24 cellular contexts compared by ENCODE assay signal in the genomic region with DNA sequence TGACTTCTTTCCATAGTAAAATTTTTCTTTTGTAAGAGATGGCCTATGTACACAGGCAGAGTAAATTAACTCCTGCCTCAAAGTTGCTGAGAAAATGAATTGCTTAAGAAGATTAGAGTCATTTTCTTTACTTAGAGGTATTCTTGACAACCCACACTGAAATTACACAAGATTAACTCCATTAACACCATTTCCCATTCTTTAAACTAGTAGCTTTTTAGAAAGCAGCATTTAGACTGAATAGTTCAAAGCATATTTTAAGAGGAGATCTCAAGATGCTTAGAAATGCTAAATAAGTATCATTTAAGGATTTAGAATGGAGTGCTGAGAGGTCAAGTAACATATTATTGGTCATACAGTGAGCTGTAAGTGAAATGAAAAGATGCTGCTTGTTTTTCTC. TPM values are rescaled to one million over a fixed set of nuclear protein-coding genes. Genes with fewer than 3 reads are reported as not detected.
DNase-seq lines count a peak whose midpoint lies in the region; ATAC-seq, FAIRE-seq and TF ChIP-seq lines count a peak whose summit lies in the region.
"Had no signal": no experiment of that assay in that cellular context is flagged by ENCODE, and none has a peak within 500 bp of the region (broad histone marks: within the 10 kb centered on the region; RNA-seq: fewer than 3 reads in every experiment).

No MANE protein-coding gene starts in this region.

- H3K4me2 ChIP-seq in HepG2 (ENCODE audit: low read depth, low read length) (no peak overlapping the region), neuronal stem cell (ENCODE audit: insufficient read depth, low read length, poor library complexity, severe bottlenecking) (no peak overlapping the region)
- H3K4me2 ChIP-seq: BLaER1 treated with 17β-estradiol and CSF1 and Interleukin-3, amounts not matched to agents 10 nM and 100 nM had no signal

- BruUV-seq in HepG2 (replicated peaks; lab: Mats Ljungman, UMichigan), result TSS peak; percentile 17

- H2AFZ ChIP-seq in HepG2 (ENCODE audit: low read length) (no peak overlapping the region), neuronal stem cell (ENCODE audit: low read length) (no peak overlapping the region)

- H4K91ac ChIP-seq in neuronal stem cell (ENCODE audit: low read depth, low read length, poor library complexity), result no peak overlapping the region

- H3K4me3 ChIP-seq in HepG2 (replicated peaks in 1 of 3; ENCODE audit: insufficient read depth in 1 of 3, low read depth in 2 of 3, low read length in 3 of 3), result no peak overlapping the region
- no peak overlapping the region for H3K4me3 ChIP-seq in right lobe of liver
- no peak overlapping the region for H3K4me3 ChIP-seq in ectodermal cell (ENCODE audit: insufficient read depth, low read depth, low read length)
- no peak overlapping the region for H3K4me3 ChIP-seq in neuronal stem cell (ENCODE audit: low read length in 2 of 2)
- H3K4me3 ChIP-seq: BLaER1 treated with 17β-estradiol and CSF1 and Interleukin-3, amounts not matched to agents 10 nM and 100 nM had no signal

- no peak overlapping the region for H2BK15ac ChIP-seq in neuronal stem cell (ENCODE audit: low read length)

- intact Hi-C loops in HepG2 (cut with micrococcal nuclease; ENCODE audit: unreplicated experiment) (no loop called here), right lobe of liver (cut with DNase I) (no loop called here)

- POLR2A ChIA-PET in HepG2 (lab: Yijun Ruan, JAX), result no interaction called here

- in situ Hi-C loops in HepG2 (cut with HindIII; ENCODE audit: extremely low pct_ligation_motif_present, low pct_unique_long_range_greater_than_20kb), result loop anchor here (10.0 kb wide), 1 partner anchor 218 kb away; no protein-coding TSS in a partner anchor

- H2BK12ac ChIP-seq in neuronal stem cell (ENCODE audit: low read length), result no peak overlapping the region

- H3K27me3 ChIP-seq in HepG2 (ENCODE audit: control insufficient read depth in 1 of 2, insufficient read depth in 2 of 2, low read length in 2 of 2) (no peaks in the 10 kb centered on the region), right lobe of liver (no peaks in the 10 kb centered on the region), ectodermal cell (ENCODE audit: control insufficient read depth, insufficient read depth, low read length, poor library complexity, severe bottlenecking) (no peaks in the 10 kb centered on the region), neuronal stem cell (ENCODE audit: control insufficient read depth in 3 of 3, insufficient read depth in 3 of 3, low read depth in 1 of 3, low read length in 3 of 3) (no peaks in the 10 kb centered on the region)
- H3K27me3 ChIP-seq: BE2C; BLaER1 treated with 17β-estradiol and CSF1 and Interleukin-3, amounts not matched to agents 10 nM and 100 nM had no signal

- FAIRE-seq in HepG2 (lab: Jason Lieb, UNC), result no peak
- no peak for FAIRE-seq in H54 (lab: Jason Lieb, UNC)
- FAIRE-seq: GM12891, GM18507, H1 had no signal

- H3K4me1 ChIP-seq in HepG2 (ENCODE audit: insufficient read depth, low read length), result no peaks in the 10 kb centered on the region
- H3K4me1 ChIP-seq in right lobe of liver, result no peaks in the 10 kb centered on the region
- H3K4me1 ChIP-seq in ectodermal cell (ENCODE audit: control insufficient read depth, insufficient read depth, low read length), result peaks cover 5% of the 10 kb centered on the region
- H3K4me1 ChIP-seq in neuronal stem cell (ENCODE audit: control insufficient read depth in 2 of 2, insufficient read depth in 1 of 2, low read depth in 1 of 2, low read length in 2 of 2), result peaks cover 0 to 3% of the 10 kb centered on the region in 2 donors
- H3K4me1 ChIP-seq: BE2C; BLaER1 treated with 17β-estradiol and CSF1 and Interleukin-3, amounts not matched to agents 10 nM and 100 nM had no signal

- H3K9ac ChIP-seq in HepG2 (ENCODE audit: insufficient read depth, low read depth, low read length) (no peak overlapping the region), neuronal stem cell (ENCODE audit: low read depth, low read length, poor library complexity) (no peak overlapping the region)
- H3K9ac ChIP-seq: BLaER1 treated with 17β-estradiol and CSF1 and Interleukin-3, amounts not matched to agents 10 nM and 100 nM had no signal

- no peak overlapping the region for H3K18ac ChIP-seq in neuronal stem cell (ENCODE audit: low read length)

- TF ChIP-seq POLR2A in HepG2 (IDR thresholded peaks at IDR 0.05; ENCODE audit: insufficient read depth in 1 of 2, low read depth in 2 of 2, low read length in 2 of 2) (no peak), right lobe of liver (IDR thresholded peaks at IDR 0.05) (no peak), H54 (IDR thresholded peaks at IDR 0.05; ENCODE audit: low read depth, low read length) (no peak)

- DNase-seq in HepG2 (ENCODE audit: low spot score) (no peak), right lobe of liver (no peak), neuronal stem cell (ENCODE audit: low spot score) (peak; percentile 4), islet precursor cell (no peak), H54 (ENCODE audit: insufficient read length, low spot score) (no peak), COR-L47 (lab: John Stamatoyannopoulos, UW) (no peak)
- DNase-seq: ACHN; AML-193; BE2C; Calu3; CD4-positive, alpha-beta T cell; CD8-positive, alpha-beta memory T cell; DMS53; DMS79 treated with DMSO at 0.1 percent for 48 hours; GF-D8; H9 had no signal

- H3K14ac ChIP-seq in neuronal stem cell (ENCODE audit: low read length), result no peak overlapping the region

- ATAC-seq in HepG2, result no peak
- ATAC-seq in right lobe of liver, result no peak
- no peak for ATAC-seq in HG02798 (IDR thresholded peaks at IDR 0.05; ENCODE audit: poor library complexity, unreplicated experiment)
- ATAC-seq: HCT116 had no signal

- no peak overlapping the region for H3K27ac ChIP-seq in HepG2 (ENCODE audit: extremely low read length, insufficient read depth, low read length)
- H3K27ac ChIP-seq in right lobe of liver, result no peak overlapping the region
- peak overlapping the region; percentile 45 for H3K27ac ChIP-seq in ectodermal cell (ENCODE audit: insufficient read depth, low read depth, low read length, poor library complexity, severe bottlenecking)
- no peak overlapping the region for H3K27ac ChIP-seq in neuronal stem cell (replicated peaks; ENCODE audit: low read length)
- H3K27ac ChIP-seq: 22Rv1; BLaER1 treated with 17β-estradiol and CSF1 and Interleukin-3, amounts not matched to agents 10 nM and 100 nM had no signal

- no peak for TF ChIP-seq RAD21 in HepG2 (CRISPR knock-in tag; IDR thresholded peaks at IDR 0.05)

- H3K4ac ChIP-seq in neuronal stem cell (ENCODE audit: low read length), result no peak overlapping the region

- TF ChIP-seq EP300 in HepG2 (IDR thresholded peaks at IDR 0.05; ENCODE audit: low read depth in 2 of 2, low read length in 2 of 2), result no peak
- no peak for TF ChIP-seq EP300 in HepG2 (CRISPR knock-in tag; IDR thresholded peaks at IDR 0.05; ENCODE audit: borderline replicate concordance)

- H2BK5ac ChIP-seq in neuronal stem cell (ENCODE audit: low read length), result no peak overlapping the region

- H3K79me1 ChIP-seq in neuronal stem cell (ENCODE audit: low read depth, low read length), result no peaks in the 10 kb centered on the region

- CTCF ChIA-PET in HepG2 (lab: Yijun Ruan, JAX; ENCODE audit: low intra/inter-chr PET ratio, low total read pairs), result no interaction called here

- H4K8ac ChIP-seq in neuronal stem cell (ENCODE audit: low read depth, low read length), result no peak overlapping the region

- no peaks in the 10 kb centered on the region for H4K20me1 ChIP-seq in HepG2 (ENCODE audit: insufficient read depth, low read length)
- H4K20me1 ChIP-seq: BLaER1 treated with 17β-estradiol and CSF1 and Interleukin-3, amounts not matched to agents 10 nM and 100 nM had no signal

- H3K9me3 ChIP-seq in HepG2 (ENCODE audit: low read length) (no peaks in the 10 kb centered on the region), right lobe of liver (no peaks in the 10 kb centered on the region), ectodermal cell (ENCODE audit: control insufficient read depth, low read length) (no peaks in the 10 kb centered on the region), neuronal stem cell (replicated peaks in 1 of 2; ENCODE audit: control insufficient read depth in 2 of 2, insufficient read depth in 1 of 2, low read depth in 1 of 2, low read length in 2 of 2) (no peaks in the 10 kb centered on the region)
- H3K9me3 ChIP-seq: BE2C; BLaER1 treated with 17β-estradiol and CSF1 and Interleukin-3, amounts not matched to agents 10 nM and 100 nM had no signal

- no peak overlapping the region for H3K23ac ChIP-seq in neuronal stem cell (ENCODE audit: low read depth, low read length, poor library complexity)

- no peaks in the 10 kb centered on the region for H3K79me2 ChIP-seq in HepG2 (ENCODE audit: insufficient read depth, low read length)

- TF ChIP-seq CTCF in HepG2 (CRISPR knock-in tag; IDR thresholded peaks at IDR 0.05) (no peak), right lobe of liver (IDR thresholded peaks at IDR 0.05) (no peak)

- no peak overlapping the region for H2AK5ac ChIP-seq in neuronal stem cell (ENCODE audit: low read depth, low read length)

- 0 out of 5 replicates have a peak, but pooled peaks cover 0 to 4% of the 10 kb centered on the region in 2 experiments for H3K36me3 ChIP-seq in HepG2 (replicated peaks in 1 of 2; ENCODE audit: control insufficient read depth in 1 of 2, insufficient read depth in 2 of 2, low read length in 2 of 2)
- H3K36me3 ChIP-seq in right lobe of liver, result no peaks in the 10 kb centered on the region
- H3K36me3 ChIP-seq in ectodermal cell (ENCODE audit: control insufficient read depth, insufficient read depth, low read length), result no peaks in the 10 kb centered on the region
- no peaks in the 10 kb centered on the region for H3K36me3 ChIP-seq in neuronal stem cell (replicated peaks in 1 of 2; ENCODE audit: control insufficient read depth in 2 of 2, insufficient read depth in 2 of 2, low read length in 2 of 2)
- H3K36me3 ChIP-seq: BE2C had no signal

- H2BK120ac ChIP-seq in neuronal stem cell (ENCODE audit: low read depth, low read length), result no peak overlapping the region

RNA-seq across cellular contexts. Expression of a gene that starts 35.5 kb away (rescaled TPM):
- total RNA-seq in HepG2 (2016; rRNA removed; fragmentation: Illumina TruSeq; extraction: Trizol), result 37.6 and 92.7 TPM in 2 replicates
- total RNA-seq in HepG2 (2016; cell fraction: cytosol; rRNA removed; fragmentation: Illumina TruSeq; extraction: Trizol; ENCODE audit: low read depth), result 2.4 and 3.7 TPM in 2 replicates
- total RNA-seq in HepG2 (2016; cell fraction: insoluble cytoplasmic fraction; rRNA removed; fragmentation: Illumina TruSeq; extraction: Trizol), result 36.1 and 88.7 TPM in 2 replicates
- 7.3 and 12.5 TPM in 2 replicates for total RNA-seq in HepG2 (2016; cell fraction: membrane; rRNA removed; fragmentation: Illumina TruSeq; extraction: Trizol)
- total RNA-seq in HepG2 (2016; cell fraction: nucleus; rRNA removed; fragmentation: Illumina TruSeq; extraction: Trizol), result 42.5 and 43.7 TPM in 2 replicates
- 5.9 and 6.5 TPM in 2 replicates for polyA plus RNA-seq in HepG2 (2011; rRNA removed)
- polyA plus RNA-seq in HepG2 (2011; cell fraction: cytosol; rRNA removed), result 1.8 and 3.3 TPM in 2 replicates
- polyA plus RNA-seq in HepG2 (2011; cell fraction: nucleus; rRNA removed), result 4.8 and 5.9 TPM in 2 replicates
- 4.2 and 7.6 TPM in 2 replicates for polyA plus RNA-seq in HepG2 (2012)
- polyA plus RNA-seq in HepG2 (2016; cell fraction: cytosol; fragmentation: Illumina TruSeq; extraction: Trizol; ENCODE audit: low read depth), result 0.45 and 0.97 TPM in 2 replicates
- polyA plus RNA-seq in HepG2 (2016; cell fraction: insoluble cytoplasmic fraction; fragmentation: Illumina TruSeq; extraction: Trizol; ENCODE audit: low read depth), result 16.9 and 17.6 TPM in 2 replicates
- polyA plus RNA-seq in HepG2 (2016; cell fraction: membrane; fragmentation: Illumina TruSeq; extraction: Trizol; ENCODE audit: low read depth), result 1.9 and 2.3 TPM in 2 replicates
- polyA plus RNA-seq in HepG2 (2016; cell fraction: nucleus; fragmentation: Illumina TruSeq; extraction: Trizol; ENCODE audit: insufficient read depth, low read depth), result 13.4 and 13.5 TPM in 2 replicates
- polyA minus RNA-seq in HepG2 (2011; rRNA and poly(A)+ RNA removed; ENCODE audit: low replicate concordance), result 11.6 and 18.1 TPM in 2 replicates
- polyA minus RNA-seq in HepG2 (2011; cell fraction: cytosol; rRNA and poly(A)+ RNA removed), result 9.5 and 12.3 TPM in 2 replicates
- 34.6 and 35.0 TPM in 2 replicates for polyA minus RNA-seq in HepG2 (2011; cell fraction: nucleus; rRNA and poly(A)+ RNA removed)
- 1 to 10 TPM; 3.9 to 9.1 (median 5.0) TPM for total RNA-seq in right lobe of liver
- polyA plus RNA-seq in ectodermal cell (2013, experiment 1 of 4), result 14.3 TPM
- polyA plus RNA-seq in ectodermal cell (2013, experiment 2 of 4), result 18.8 TPM
- 12.4 TPM for polyA plus RNA-seq in ectodermal cell (2013, experiment 3 of 4)
- 15.2 TPM for polyA plus RNA-seq in ectodermal cell (2013, experiment 4 of 4)
- 13.5 TPM for polyA plus RNA-seq in neuronal stem cell (2013, experiment 1 of 2)
- 13.8 TPM for polyA plus RNA-seq in neuronal stem cell (2013, experiment 2 of 2)

RNA-seq across cellular contexts. Expression of a gene that starts 35.6 kb away (rescaled TPM):
- 7.1 and 8.4 TPM in 2 replicates for total RNA-seq in HepG2 (2016; rRNA removed; fragmentation: Illumina TruSeq; extraction: Trizol)
- total RNA-seq in HepG2 (2016; cell fraction: cytosol; rRNA removed; fragmentation: Illumina TruSeq; extraction: Trizol; ENCODE audit: low read depth), result 2.5 and 3.7 TPM in 2 replicates
- total RNA-seq in HepG2 (2016; cell fraction: insoluble cytoplasmic fraction; rRNA removed; fragmentation: Illumina TruSeq; extraction: Trizol), result 6.7 and 8.5 TPM in 2 replicates
- total RNA-seq in HepG2 (2016; cell fraction: membrane; rRNA removed; fragmentation: Illumina TruSeq; extraction: Trizol), result 6.9 and 7.2 TPM in 2 replicates
- 8.9 and 9.7 TPM in 2 replicates for total RNA-seq in HepG2 (2016; cell fraction: nucleus; rRNA removed; fragmentation: Illumina TruSeq; extraction: Trizol)
- polyA plus RNA-seq in HepG2 (2011; rRNA removed), result 5.6 and 6.6 TPM in 2 replicates
- polyA plus RNA-seq in HepG2 (2011; cell fraction: cytosol; rRNA removed), result 1.2 and 2.2 TPM in 2 replicates
- polyA plus RNA-seq in HepG2 (2011; cell fraction: nucleus; rRNA removed), result 5.7 and 6.2 TPM in 2 replicates
- 3.4 and 3.9 TPM in 2 replicates for polyA plus RNA-seq in HepG2 (2012)
- 1.3 and 1.7 TPM in 2 replicates for polyA plus RNA-seq in HepG2 (2016; cell fraction: cytosol; fragmentation: Illumina TruSeq; extraction: Trizol; ENCODE audit: low read depth)
- polyA plus RNA-seq in HepG2 (2016; cell fraction: insoluble cytoplasmic fraction; fragmentation: Illumina TruSeq; extraction: Trizol; ENCODE audit: low read depth), result 5.2 and 6.3 TPM in 2 replicates
- 3.8 TPM in 2 replicates for polyA plus RNA-seq in HepG2 (2016; cell fraction: membrane; fragmentation: Illumina TruSeq; extraction: Trizol; ENCODE audit: low read depth)
- 11.0 and 13.1 TPM in 2 replicates for polyA plus RNA-seq in HepG2 (2016; cell fraction: nucleus; fragmentation: Illumina TruSeq; extraction: Trizol; ENCODE audit: insufficient read depth, low read depth)
- polyA minus RNA-seq in HepG2 (2011; rRNA and poly(A)+ RNA removed; ENCODE audit: low replicate concordance), result 2.1 and 3.3 TPM in 2 replicates
- 2.8 and 4.5 TPM in 2 replicates for polyA minus RNA-seq in HepG2 (2011; cell fraction: cytosol; rRNA and poly(A)+ RNA removed)
- 8.1 and 10.9 TPM in 2 replicates for polyA minus RNA-seq in HepG2 (2011; cell fraction: nucleus; rRNA and poly(A)+ RNA removed)
- total RNA-seq in right lobe of liver, result 10 to 100 TPM in 2 of 6 experiments, 1 to 10 TPM in 4; 6.5 to 16.0 (median 9.3) TPM
- polyA plus RNA-seq in ectodermal cell (2013, experiment 1 of 4), result 11.0 TPM
- polyA plus RNA-seq in ectodermal cell (2013, experiment 2 of 4), result 11.0 TPM
- polyA plus RNA-seq in ectodermal cell (2013, experiment 3 of 4), result 8.6 TPM
- 8.5 TPM for polyA plus RNA-seq in ectodermal cell (2013, experiment 4 of 4)
- 3.2 TPM for polyA plus RNA-seq in neuronal stem cell (2013, experiment 1 of 2)
- polyA plus RNA-seq in neuronal stem cell (2013, experiment 2 of 2), result 3.0 TPM
